ENCODE assay signal across 29 cellular contexts in the genomic region with DNA sequence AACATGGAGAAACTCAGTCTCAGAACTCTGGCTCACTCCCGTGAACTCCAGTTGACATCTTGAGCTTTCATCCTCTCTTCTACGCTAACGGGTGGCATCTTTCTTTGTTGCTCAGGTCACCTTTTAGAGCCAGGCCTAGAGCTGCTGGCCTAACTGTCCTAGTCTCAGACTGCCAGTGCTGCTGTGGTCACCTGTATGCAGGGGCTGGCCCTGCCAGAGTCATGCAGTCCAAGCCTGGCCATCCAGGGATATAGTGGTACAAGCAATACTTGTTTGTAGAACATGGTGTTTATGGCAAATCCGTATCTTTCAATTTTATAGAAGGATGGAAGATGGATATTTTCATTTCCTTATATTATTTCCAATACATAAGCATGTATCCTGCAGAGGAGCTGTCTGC.
"Had no signal": no experiment of that assay in that cellular context is flagged by ENCODE, and none has a peak within 500 bp of the region (broad histone marks: within the 10 kb centered on the region; RNA-seq: fewer than 3 reads in every experiment).

No MANE protein-coding gene starts in this region.

- H3K9me3 Mint-ChIP-seq: activated T-cell treated with anti-CD3 and anti-CD28 coated beads, Interleukin-2, amount 50 U/mL, for 24 hours; T-helper 2 cell treated with Interferon-gamma antibody and Interleukin-4, amounts not matched to agents 5 μg/mL and 100 μg/mL, for 36 hours had no signal

- H3K4me3 Mint-ChIP-seq: activated B cell treated with CpG ODN at 0.5 μM for 24 hours; activated CD8-positive, alpha-beta memory T cell treated with anti-CD3 and anti-CD28 coated beads, Interleukin-2, amount 10 ng/mL, durations not matched to agents 7 days and 5 days; activated CD8-positive, alpha-beta T cell treated with anti-CD3 and anti-CD28 coated beads, Interleukin-2, amount 10 ng/mL, durations not matched to agents 7 days and 5 days; activated naive CD4-positive, alpha-beta T cell treated with anti-CD3 and anti-CD28 coated beads, Interleukin-2, amount 10 ng/mL, durations not matched to agents 7 days and 5 days; activated naive CD8-positive, alpha-beta T cell treated with anti-CD3 and anti-CD28 coated beads, Interleukin-2, amount 10 ng/mL, durations not matched to agents 7 days and 5 days; activated T-cell treated with anti-CD3 and anti-CD28 coated beads, Interleukin-2, amount 50 U/mL, for 24 hours; activated T-cell treated with anti-CD3 and anti-CD28 coated beads, Interleukin-2, amount 50 U/mL, for 72 hours; brain; T-helper 17 cell; T-helper 2 cell treated with Interferon-gamma antibody and Interleukin-4, amounts not matched to agents 5 μg/mL and 100 μg/mL, for 36 hours had no signal

- H3K27me3 Mint-ChIP-seq: activated B cell treated with CpG ODN at 0.5 μM for 24 hours; activated CD8-positive, alpha-beta memory T cell treated with anti-CD3 and anti-CD28 coated beads, Interleukin-2, amount 10 ng/mL, durations not matched to agents 7 days and 5 days; activated naive CD4-positive, alpha-beta T cell treated with anti-CD3 and anti-CD28 coated beads, Interleukin-2, amount 10 ng/mL, durations not matched to agents 7 days and 5 days; activated T-cell treated with anti-CD3 and anti-CD28 coated beads, Interleukin-2, amount 50 U/mL, for 24 hours; brain; T-helper 17 cell had no signal

- H3K36me3 ChIP-seq: ascending aorta, breast epithelium, cardiac muscle cell, colonic mucosa, WERI-Rb-1 had no signal

- DNase-seq: activated B cell treated with CpG ODN at 0.5 μM for 24 hours; activated CD4-positive, alpha-beta T cell treated with anti-CD3 and anti-CD28 coated beads for 48 hours; activated CD4-positive, alpha-beta T cell treated with anti-CD3 and anti-CD28 coated beads, Interleukin-2, amount 50 U/mL, for 1 hour; activated CD4-positive, alpha-beta T cell treated with anti-CD3 and anti-CD28 coated beads, Interleukin-2, amount 50 U/mL, for 48 hours; activated CD8-positive, alpha-beta memory T cell treated with anti-CD3 and anti-CD28 coated beads, Interleukin-2, amount 10 ng/mL, durations not matched to agents 7 days and 5 days; activated CD8-positive, alpha-beta memory T cell treated with anti-CD3 and anti-CD28 coated beads, Interleukin-2, amount 50 U/mL, for 4 hours; activated CD8-positive, alpha-beta T cell treated with anti-CD3 and anti-CD28 coated beads, Interleukin-2, amount 10 ng/mL, durations not matched to agents 7 days and 5 days; activated gamma-delta T cell; activated naive CD4-positive, alpha-beta T cell; activated naive CD4-positive, alpha-beta T cell treated with anti-CD3 and anti-CD28 coated beads, Interleukin-2, amount 10 ng/mL, durations not matched to agents 7 days and 5 days; activated naive CD8-positive, alpha-beta T cell treated with anti-CD3 and anti-CD28 coated beads, Interleukin-2, amount 10 ng/mL, durations not matched to agents 7 days and 5 days; activated T-cell treated with anti-CD3 and anti-CD28 coated beads, Interleukin-2, amount 50 U/mL, for 24 hours; activated T-cell treated with anti-CD3 and anti-CD28 coated beads, Interleukin-2, amount 50 U/mL, for 72 hours; central memory CD4-positive, alpha-beta T cell; cerebellar nuclear complex; colonic mucosa; effector CD8-positive, alpha-beta T cell; foreskin fibroblast; T-helper 1 cell; T-helper 17 cell; T1000; WERI-Rb-1 had no signal

- H3K4me1 ChIP-seq: ascending aorta, breast epithelium, colonic mucosa had no signal

- H3K4me1 Mint-ChIP-seq: activated B cell treated with CpG ODN at 0.5 μM for 24 hours; activated naive CD4-positive, alpha-beta T cell treated with anti-CD3 and anti-CD28 coated beads, Interleukin-2, amount 10 ng/mL, durations not matched to agents 7 days and 5 days; brain had no signal

- H3K27ac Mint-ChIP-seq: activated B cell treated with CpG ODN at 0.5 μM for 24 hours; activated CD8-positive, alpha-beta memory T cell treated with anti-CD3 and anti-CD28 coated beads, Interleukin-2, amount 10 ng/mL, durations not matched to agents 7 days and 5 days; activated CD8-positive, alpha-beta T cell treated with anti-CD3 and anti-CD28 coated beads, Interleukin-2, amount 10 ng/mL, durations not matched to agents 7 days and 5 days; activated naive CD4-positive, alpha-beta T cell treated with anti-CD3 and anti-CD28 coated beads, Interleukin-2, amount 10 ng/mL, durations not matched to agents 7 days and 5 days; activated naive CD4-positive, alpha-beta T cell treated with anti-CD3 and anti-CD28 coated beads, Interleukin-2, amount 50 U/mL, for 72 hours; activated naive CD8-positive, alpha-beta T cell treated with anti-CD3 and anti-CD28 coated beads, Interleukin-2, amount 10 ng/mL, durations not matched to agents 7 days and 5 days; activated T-cell treated with anti-CD3 and anti-CD28 coated beads, Interleukin-2, amount 50 U/mL, for 24 hours; activated T-cell treated with anti-CD3 and anti-CD28 coated beads, Interleukin-2, amount 50 U/mL, for 72 hours; brain; T-helper 17 cell; T-helper 2 cell treated with Interferon-gamma antibody and Interleukin-4, amounts not matched to agents 5 μg/mL and 100 μg/mL, for 36 hours had no signal

- H3K27me3 ChIP-seq: ascending aorta, breast epithelium, cardiac muscle cell, colonic mucosa had no signal

- H3K9me3 ChIP-seq: ascending aorta, breast epithelium, colonic mucosa had no signal

- H3K36me3 Mint-ChIP-seq: activated CD8-positive, alpha-beta memory T cell treated with anti-CD3 and anti-CD28 coated beads, Interleukin-2, amount 10 ng/mL, durations not matched to agents 7 days and 5 days; activated naive CD4-positive, alpha-beta T cell treated with anti-CD3 and anti-CD28 coated beads, Interleukin-2, amount 10 ng/mL, durations not matched to agents 7 days and 5 days; activated naive CD8-positive, alpha-beta T cell treated with anti-CD3 and anti-CD28 coated beads, Interleukin-2, amount 10 ng/mL, durations not matched to agents 7 days and 5 days had no signal

- H3K4me3 ChIP-seq: ascending aorta, breast epithelium, cardiac muscle cell, colonic mucosa had no signal

- H3K27ac ChIP-seq: ascending aorta, breast epithelium, cardiac muscle cell, colonic mucosa, epithelial cell of prostate, WERI-Rb-1 had no signal
